8 cellular contexts compared by ENCODE assay signal in the genomic region with DNA sequence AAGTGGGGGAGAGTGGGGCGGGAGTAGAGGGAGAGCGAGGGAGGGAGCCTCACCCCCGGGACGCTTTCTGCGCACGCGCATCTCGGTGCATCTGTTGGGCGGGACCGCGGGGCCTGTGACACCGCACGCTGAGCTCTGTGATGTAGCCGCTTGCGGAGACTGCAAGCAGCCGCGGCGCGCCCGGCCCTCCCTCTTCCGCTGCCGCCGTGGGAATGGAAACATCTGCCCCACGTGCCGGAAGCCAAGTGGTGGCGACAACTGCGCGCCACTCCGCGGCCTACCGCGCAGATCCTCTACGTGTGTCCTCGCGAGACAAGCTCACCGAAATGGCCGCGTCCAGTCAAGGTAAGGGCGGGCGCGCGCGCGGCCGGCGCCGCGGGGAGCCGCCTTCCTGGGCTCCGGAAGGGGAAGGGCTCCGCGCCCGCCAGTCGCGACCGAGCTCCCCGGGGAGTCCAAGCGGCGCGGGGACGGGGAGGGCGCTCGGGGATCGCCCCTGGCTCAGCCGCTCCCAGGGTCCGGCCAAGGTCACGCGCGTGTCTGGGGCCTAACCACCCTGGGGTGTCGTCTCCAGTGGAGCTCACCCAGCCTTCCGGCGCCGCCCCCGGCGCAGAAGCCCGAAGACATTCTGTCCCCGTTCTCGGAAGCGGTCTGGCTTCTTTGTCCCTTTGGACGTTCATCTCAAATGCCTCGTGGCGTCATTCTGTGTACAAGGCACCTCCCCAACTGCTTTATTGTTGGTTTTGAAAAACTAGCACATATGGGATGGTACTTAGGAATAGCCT. TPM values are rescaled to one million over a fixed set of nuclear protein-coding genes. Genes with fewer than 3 reads are reported as not detected.
DNase-seq lines count a peak whose midpoint lies in the region; ATAC-seq and TF ChIP-seq lines count a peak whose summit lies in the region.

A gene with protein sequence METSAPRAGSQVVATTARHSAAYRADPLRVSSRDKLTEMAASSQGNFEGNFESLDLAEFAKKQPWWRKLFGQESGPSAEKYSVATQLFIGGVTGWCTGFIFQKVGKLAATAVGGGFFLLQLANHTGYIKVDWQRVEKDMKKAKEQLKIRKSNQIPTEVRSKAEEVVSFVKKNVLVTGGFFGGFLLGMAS (plus strand): TSS at position 118 of the 782 bp plus-strand sequence. CDS start 95 bp downstream, at position 213.

- H3K9me3 ChIP-seq in PC-3 (ENCODE audit: low read length): no peaks in the 10 kb centered on the region

- no peaks in the 10 kb centered on the region for H3K36me3 ChIP-seq in PC-3 (ENCODE audit: low read depth, low read length)

- H3K9me2 ChIP-seq in PC-3 (replicated peaks; ENCODE audit: low read length): no peaks in the 10 kb centered on the region

- POLR2A ChIA-PET in PC-3 (lab: Charles Lee; ENCODE audit: unreplicated experiment): interaction anchor here (0.7 kb wide), 1 partner anchor 38 kb away, joined by 4 read pairs; no protein-coding TSS in a partner anchor

- H3K4me3 ChIP-seq in Jurkat, Clone E6-1 (ENCODE audit: low read length): peak within 1 kb of the TSS; percentile 84
- H3K4me3 ChIP-seq in PC-3 (ENCODE audit: low read length): peak within 1 kb of the TSS; percentile 77

- H2AFZ ChIP-seq in PC-3 (ENCODE audit: low read length): peak within 1 kb of the TSS; percentile 72

- H3F3A ChIP-seq in PC-3 (ENCODE audit: low read length, unreplicated experiment): no peaks in the 10 kb centered on the region

- H3K27ac ChIP-seq in PC-3 (ENCODE audit: low read length) (peak within 1 kb of the TSS; percentile 90), epithelial cell of prostate (peak within 1 kb of the TSS; percentile 91)

- peak within 1 kb of the TSS; percentile 94 for H3K9ac ChIP-seq in PC-3 (ENCODE audit: low read length)

- H3K79me2 ChIP-seq in PC-3 (ENCODE audit: low read length): peaks cover 45% of the 10 kb centered on the region

- TF ChIP-seq CTCF in PC-3 (conservative IDR thresholded peaks at IDR 0.05; ENCODE audit: low read depth, low read length): no peak

- DNase-seq in DMS53 (lab: John Stamatoyannopoulos, UW): peak; percentile 98
- peak; percentile 92 for DNase-seq in Jurkat, Clone E6-1 (ENCODE audit: low read depth, low spot score)
- peak; percentile 92 for DNase-seq in PC-3
- peak; percentile 88 for DNase-seq in activated T-cell treated with anti-CD3 and anti-CD28 coated beads for 48 hours (ENCODE audit: low read depth)
- DNase-seq in epithelial cell of prostate (ENCODE audit: low read depth, low spot score): peak; percentile 71
- DNase-seq in mucosa of gallbladder (ENCODE audit: low spot score): peak; percentile 94
- DNase-seq in stimulated activated CD8-positive, alpha-beta memory T cell treated with anti-CD3 and anti-CD28 coated beads, Interleukin-4, amount 100 ng/mL, for 4 hours (ENCODE audit: low read depth in 2 of 2, low spot score in 1 of 2): peak; percentile 71 to 89

- H3K4me2 ChIP-seq in PC-3 (ENCODE audit: low read length): peak within 1 kb of the TSS; percentile 83

- BruUV-seq in PC-3 (replicated peaks; lab: Mats Ljungman, UMichigan): no TSS peak

- H3K27me3 ChIP-seq in PC-3 (ENCODE audit: low read length): no peaks in the 10 kb centered on the region

- CTCF ChIA-PET in PC-3 (lab: Charles Lee): interaction anchor here (1.0 kb wide), 1 partner anchor 22 kb away, joined by 3 read pairs; no protein-coding TSS in a partner anchor

- intact Hi-C loops in PC-3 (cut with micrococcal nuclease): loop anchor here (1.0 to 2.0 kb wide), 3 partner anchors 30 to 44 kb away; partner anchors contain the start of genes BRCC3, CMC4 and MTCP1

- peak; percentile 91 for ATAC-seq in GM21717 (IDR thresholded peaks at IDR 0.05; ENCODE audit: unreplicated experiment)
- ATAC-seq in PC-3: peak; percentile 77

- H4K20me1 ChIP-seq in PC-3 (ENCODE audit: low read length): peaks cover 10% of the 10 kb centered on the region

- peaks cover 13% of the 10 kb centered on the region for H3K4me1 ChIP-seq in PC-3 (ENCODE audit: insufficient read depth, low read length)

RNA-seq across cellular contexts. Expression of the gene that starts here (rescaled TPM):
- polyA plus RNA-seq in Jurkat, Clone E6-1 (2012; ENCODE audit: insufficient read depth, insufficient read length): 124 TPM
- total RNA-seq in PC-3 (2014; rRNA removed) (75.0 and 80.7 TPM in 2 replicates), mucosa of gallbladder (82.7 TPM)

Comparison
In these comparisons a context has a peak if more than half of its experiments do, and no peak if none do; other contexts are left out.
1. Peak in every context shown above with its lines: DNase-seq, ATAC-seq, H3K4me3 ChIP-seq and H3K27ac ChIP-seq.